ENCODE assay signal across 1 cellular context in the genomic region with DNA sequence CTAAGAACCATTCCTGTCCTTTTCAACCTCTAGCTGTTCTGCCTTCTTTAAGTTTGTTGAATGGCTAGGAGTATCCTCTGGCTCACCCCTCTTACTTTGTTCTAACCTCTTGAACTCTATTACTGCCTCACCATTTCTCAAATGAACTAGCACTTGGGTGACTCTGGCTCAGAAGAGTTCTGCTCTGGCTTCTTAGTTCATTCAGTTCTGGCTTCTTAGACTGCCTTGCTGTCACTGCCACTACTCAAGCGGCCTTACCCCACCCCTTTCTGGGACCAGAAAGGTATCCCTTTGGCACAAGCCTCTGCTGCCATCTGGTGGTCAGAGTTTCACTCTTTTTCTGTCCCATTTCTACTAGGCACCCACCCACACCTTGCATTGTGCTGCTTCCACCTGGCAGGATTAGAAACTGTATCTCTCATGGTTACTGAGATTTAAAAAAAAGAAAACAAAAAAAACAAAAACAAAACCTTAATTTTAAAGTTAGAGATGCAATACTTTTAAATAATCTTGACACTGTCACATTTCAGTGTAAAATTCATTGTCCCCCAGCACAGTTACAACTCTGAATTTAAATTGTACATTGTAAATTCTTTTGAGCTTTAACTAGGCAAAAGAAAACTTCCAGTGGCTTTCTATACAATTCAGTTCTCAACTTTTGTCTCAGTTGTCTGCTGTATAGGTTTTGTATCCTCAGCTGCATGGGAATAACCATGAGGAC.
TF ChIP-seq lines count a peak whose summit lies in the region.

No MANE protein-coding gene starts in this region.

TF ChIP-seq in GM12878, 131 proteins besides CTCF, POLR2A, EP300 and RAD21 (continued from another document):
- TF ChIP-seq TCF7 (IDR thresholded peaks at IDR 0.05; ENCODE audit: borderline replicate concordance) (no peak), NBN (IDR thresholded peaks at IDR 0.05) (peak; percentile 35; the same call in 1 of the 2 replicates), CHD1 (IDR thresholded peaks at IDR 0.05; ENCODE audit: low read depth, low read length) (no peak), POU2F2 (IDR thresholded peaks at IDR 0.05; ENCODE audit: borderline replicate concordance, low read depth, low read length) (0 out of 3 replicates have a peak, but pooled peaks have one; percentile 41), YY1 (IDR thresholded peaks at IDR 0.05; ENCODE audit: low read depth, low read length) (0 out of 2 replicates have a peak, but pooled peaks have one; percentile 45), ZNF384 (IDR thresholded peaks at IDR 0.05; ENCODE audit: borderline replicate concordance, low read depth, low read length) (peak; percentile 64), SMARCA5 (IDR thresholded peaks at IDR 0.05) (peak; percentile 67; the same call in 1 of the 2 replicates), FOXK2 (IDR thresholded peaks at IDR 0.05) (no peak), ZNF207 (IDR thresholded peaks at IDR 0.05; ENCODE audit: borderline replicate concordance) (no peak), NR2F1 (conservative IDR thresholded peaks at IDR 0.05) (no peak), MYC (IDR thresholded peaks at IDR 0.05; ENCODE audit: insufficient read depth, insufficient read length, insufficient replicate concordance, low read length, severe bottlenecking) (no peak), RELA (IDR thresholded peaks at IDR 0.05; ENCODE audit: borderline replicate concordance, partially characterized antibody) (peak; percentile 25), SMC3 (IDR thresholded peaks at IDR 0.05; ENCODE audit: borderline replicate concordance, low read length) (peak; percentile 93), CHD2 (IDR thresholded peaks at IDR 0.05; ENCODE audit: borderline replicate concordance, low read depth, low read length) (no peak), ZNF622 (IDR thresholded peaks at IDR 0.05) (no peak), SPI1 (IDR thresholded peaks at IDR 0.05; ENCODE audit: borderline replicate concordance, insufficient read depth, low read depth, low read length) (no peak), CBX5 (IDR thresholded peaks at IDR 0.05; ENCODE audit: low read depth) (no peak), DPF2 (IDR thresholded peaks at IDR 0.05) (no peak), BMI1 (IDR thresholded peaks at IDR 0.05; ENCODE audit: borderline replicate concordance) (no peak), SUPT20H (IDR thresholded peaks at IDR 0.05; ENCODE audit: borderline replicate concordance, control insufficient read depth, low read depth, low read length) (no peak), STAT3 (IDR thresholded peaks at IDR 0.05; ENCODE audit: low read depth, low read length) (no peak), SMAD5 (IDR thresholded peaks at IDR 0.05; ENCODE audit: low read depth) (no peak), SREBF2 (IDR thresholded peaks at IDR 0.05; ENCODE audit: low read length) (no peak)
- TF ChIP-seq, protein P1, sequence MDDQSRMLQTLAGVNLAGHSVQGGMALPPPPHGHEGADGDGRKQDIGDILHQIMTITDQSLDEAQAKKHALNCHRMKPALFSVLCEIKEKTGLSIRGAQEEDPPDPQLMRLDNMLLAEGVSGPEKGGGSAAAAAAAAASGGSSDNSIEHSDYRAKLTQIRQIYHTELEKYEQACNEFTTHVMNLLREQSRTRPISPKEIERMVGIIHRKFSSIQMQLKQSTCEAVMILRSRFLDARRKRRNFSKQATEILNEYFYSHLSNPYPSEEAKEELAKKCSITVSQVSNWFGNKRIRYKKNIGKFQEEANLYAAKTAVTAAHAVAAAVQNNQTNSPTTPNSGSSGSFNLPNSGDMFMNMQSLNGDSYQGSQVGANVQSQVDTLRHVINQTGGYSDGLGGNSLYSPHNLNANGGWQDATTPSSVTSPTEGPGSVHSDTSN (IDR thresholded peaks at IDR 0.05; ENCODE audit: insufficient replicate concordance, low read depth, low read length) = peak; percentile 85
- TF ChIP-seq, protein P2, sequence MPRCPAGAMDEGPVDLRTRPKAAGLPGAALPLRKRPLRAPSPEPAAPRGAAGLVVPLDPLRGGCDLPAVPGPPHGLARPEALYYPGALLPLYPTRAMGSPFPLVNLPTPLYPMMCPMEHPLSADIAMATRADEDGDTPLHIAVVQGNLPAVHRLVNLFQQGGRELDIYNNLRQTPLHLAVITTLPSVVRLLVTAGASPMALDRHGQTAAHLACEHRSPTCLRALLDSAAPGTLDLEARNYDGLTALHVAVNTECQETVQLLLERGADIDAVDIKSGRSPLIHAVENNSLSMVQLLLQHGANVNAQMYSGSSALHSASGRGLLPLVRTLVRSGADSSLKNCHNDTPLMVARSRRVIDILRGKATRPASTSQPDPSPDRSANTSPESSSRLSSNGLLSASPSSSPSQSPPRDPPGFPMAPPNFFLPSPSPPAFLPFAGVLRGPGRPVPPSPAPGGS (IDR thresholded peaks at IDR 0.05; ENCODE audit: borderline replicate concordance, insufficient read depth, low read depth, low read length, poor library complexity, severe bottlenecking) = no peak
- TF ChIP-seq, protein P3, sequence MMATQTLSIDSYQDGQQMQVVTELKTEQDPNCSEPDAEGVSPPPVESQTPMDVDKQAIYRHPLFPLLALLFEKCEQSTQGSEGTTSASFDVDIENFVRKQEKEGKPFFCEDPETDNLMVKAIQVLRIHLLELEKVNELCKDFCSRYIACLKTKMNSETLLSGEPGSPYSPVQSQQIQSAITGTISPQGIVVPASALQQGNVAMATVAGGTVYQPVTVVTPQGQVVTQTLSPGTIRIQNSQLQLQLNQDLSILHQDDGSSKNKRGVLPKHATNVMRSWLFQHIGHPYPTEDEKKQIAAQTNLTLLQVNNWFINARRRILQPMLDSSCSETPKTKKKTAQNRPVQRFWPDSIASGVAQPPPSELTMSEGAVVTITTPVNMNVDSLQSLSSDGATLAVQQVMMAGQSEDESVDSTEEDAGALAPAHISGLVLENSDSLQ (IDR thresholded peaks at IDR 0.05) = peak; percentile 95
- TF ChIP-seq, protein P4, sequence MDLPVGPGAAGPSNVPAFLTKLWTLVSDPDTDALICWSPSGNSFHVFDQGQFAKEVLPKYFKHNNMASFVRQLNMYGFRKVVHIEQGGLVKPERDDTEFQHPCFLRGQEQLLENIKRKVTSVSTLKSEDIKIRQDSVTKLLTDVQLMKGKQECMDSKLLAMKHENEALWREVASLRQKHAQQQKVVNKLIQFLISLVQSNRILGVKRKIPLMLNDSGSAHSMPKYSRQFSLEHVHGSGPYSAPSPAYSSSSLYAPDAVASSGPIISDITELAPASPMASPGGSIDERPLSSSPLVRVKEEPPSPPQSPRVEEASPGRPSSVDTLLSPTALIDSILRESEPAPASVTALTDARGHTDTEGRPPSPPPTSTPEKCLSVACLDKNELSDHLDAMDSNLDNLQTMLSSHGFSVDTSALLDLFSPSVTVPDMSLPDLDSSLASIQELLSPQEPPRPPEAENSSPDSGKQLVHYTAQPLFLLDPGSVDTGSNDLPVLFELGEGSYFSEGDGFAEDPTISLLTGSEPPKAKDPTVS (IDR thresholded peaks at IDR 0.05; ENCODE audit: low read depth, low read length) = 0 out of 2 replicates have a peak, but pooled peaks have one; percentile 10
TF ChIP-seq in GM12878: peak in this region for 10.
